ENCODE assay signal across 21 cellular contexts in the genomic region with DNA sequence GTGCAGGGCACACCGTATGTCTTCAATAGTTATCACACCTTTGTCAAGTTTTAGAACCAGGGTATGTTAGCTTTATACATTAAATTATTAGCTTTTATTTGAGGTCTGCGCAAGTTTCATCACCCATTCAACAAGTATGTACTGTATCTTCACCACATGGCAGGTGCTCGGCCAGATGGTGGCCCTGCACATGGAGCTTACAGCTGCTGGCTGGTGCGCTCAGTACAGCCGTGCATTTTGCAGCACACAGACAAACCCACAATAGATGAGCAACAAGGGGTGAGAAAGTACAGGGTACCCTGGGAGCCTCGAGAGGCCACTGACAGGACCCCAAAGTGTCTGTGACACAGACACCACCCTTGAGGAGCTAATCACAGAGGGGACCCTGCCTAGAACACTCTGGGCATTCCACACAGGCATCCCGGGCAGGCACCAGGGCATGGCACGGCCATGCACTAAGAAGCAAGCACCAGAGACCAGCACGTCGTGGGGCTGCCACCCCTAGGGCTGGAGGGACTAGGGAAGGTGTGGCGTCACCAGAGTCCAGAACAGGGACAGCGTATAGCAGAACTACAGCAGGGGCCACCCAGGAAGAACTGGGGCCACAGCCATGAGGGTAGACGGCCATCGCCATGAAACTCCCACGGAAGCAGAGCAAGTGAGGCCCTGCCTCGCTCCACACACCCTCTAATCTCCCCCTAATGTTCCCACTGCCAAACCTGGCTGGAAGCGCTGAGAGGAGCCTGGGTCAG. TPM values are rescaled to one million over a fixed set of nuclear protein-coding genes. Genes with fewer than 3 reads are reported as not detected.
"Had no signal": no experiment of that assay in that cellular context is flagged by ENCODE, and none has a peak within 500 bp of the region (broad histone marks: within the 10 kb centered on the region; RNA-seq: fewer than 3 reads in every experiment).

No MANE protein-coding gene starts in this region.

- H3K4me1 ChIP-seq: lower lobe of right lung, testis had no signal

- H3K4me2 ChIP-seq: smooth muscle cell had no signal

- H3K27ac ChIP-seq: epithelial cell of prostate, heart left ventricle, lower lobe of right lung, neutrophil, stomach, testis, upper lobe of left lung had no signal

- H3K9me3 ChIP-seq: gastrocnemius medialis, heart left ventricle, lower lobe of right lung, neutrophil, stomach, testis, upper lobe of left lung had no signal

- H3K4me3 ChIP-seq: gastrocnemius medialis, heart left ventricle, lower lobe of right lung, smooth muscle cell, stomach, testis, upper lobe of left lung had no signal

- ATAC-seq: activated naive CD8-positive, alpha-beta T cell treated with anti-CD3 and anti-CD28 coated beads, Interleukin-2, amount 50 U/mL, for 24 hours; effector memory CD8-positive, alpha-beta T cell; gastrocnemius medialis; heart left ventricle had no signal

- DNase-seq: activated CD4-positive, alpha-beta T cell treated with anti-CD3 and anti-CD28 coated beads, Interleukin-2, amount 50 U/mL, for 4 hours; activated CD4-positive, CD25-positive, alpha-beta regulatory T cell treated with anti-CD3 and anti-CD28 coated beads, Interleukin-2, amount 50 U/mL, for 72 hours; activated naive CD4-positive, alpha-beta T cell treated with Interleukin-2 at 50 U/mL for 16 hours; activated naive CD8-positive, alpha-beta T cell treated with anti-CD3 and anti-CD28 coated beads, Interleukin-2, amount 50 U/mL, for 24 hours; activated T-cell treated with anti-CD3 and anti-CD28 coated beads for 4 hours; effector memory CD8-positive, alpha-beta T cell; gastrocnemius medialis; heart left ventricle; immature natural killer cell; lower lobe of right lung; naive thymus-derived CD4-positive, alpha-beta T cell; retina; T-helper 1 cell; upper lobe of left lung had no signal

- H3K27me3 ChIP-seq: gastrocnemius medialis, heart left ventricle, neutrophil, stomach, testis, upper lobe of left lung had no signal

RNA-seq across cellular contexts. Expression of a gene that starts 53.6 kb away (rescaled TPM):
- total RNA-seq: aorta; gastrocnemius medialis; heart left ventricle; mesothelial cell of epicardium; naive thymus-derived CD4-positive, alpha-beta T cell; smooth muscle cell; stomach had no signal
